ENCODE assay signal across 11 cellular contexts in genomic region chr7:5696346-5697100, GRCh38.
DNase-seq lines count a peak whose midpoint lies in the region; ATAC-seq and TF ChIP-seq lines count a peak whose summit lies in the region.
"Had no signal": no experiment of that assay in that cellular context is flagged by ENCODE, and none has a peak within 500 bp of the region (broad histone marks: within the 10 kb centered on the region; RNA-seq: fewer than 3 reads in every experiment).

No MANE protein-coding gene starts in this region.

- no peak for TF ChIP-seq POLR2A in sigmoid colon (IDR thresholded peaks at IDR 0.05)

- 79 to 88% methylated on average over 17 of the region's 17 CpGs for WGBS in sigmoid colon, 2 donors

- H3K4me1 Mint-ChIP-seq in CD4-positive, alpha-beta memory T cell: peaks cover 78 to 99% (median 90%) of the 10 kb centered on the region in 4 donors
- peaks cover 99 to 100% (median 100%) of the 10 kb centered on the region in 3 donors for H3K4me1 Mint-ChIP-seq in T-cell
- peaks cover 88% of the 10 kb centered on the region for H3K4me1 Mint-ChIP-seq in glutamatergic neuron (ENCODE audit: low read depth, unreplicated experiment)

- intact Hi-C loops in CD4-positive, alpha-beta memory T cell (cut with micrococcal nuclease): no loop called here
- intact Hi-C loops in sigmoid colon (cut with DNase I): loop anchor here (10.0 kb wide), 1 partner anchor 342 kb away; no protein-coding TSS in a partner anchor

- H3K27ac ChIP-seq in CD4-positive, alpha-beta memory T cell (ENCODE audit: low read depth, low read length): no peak overlapping the region
- peak overlapping the region; percentile 93 to 99 (median 94) for H3K27ac ChIP-seq in sigmoid colon
- H3K27ac ChIP-seq: SK-N-MC had no signal

- H3K9me3 ChIP-seq in CD4-positive, alpha-beta memory T cell (ENCODE audit: control insufficient read depth in 1 of 2, low read length in 2 of 2): no peaks in the 10 kb centered on the region
- no peaks in the 10 kb centered on the region for H3K9me3 ChIP-seq in sigmoid colon

- H3K36me3 ChIP-seq in CD4-positive, alpha-beta memory T cell (ENCODE audit: insufficient read depth, low read length): no peaks in the 10 kb centered on the region
- H3K36me3 ChIP-seq in sigmoid colon: peaks cover 0 to 5% (median 2%) of the 10 kb centered on the region in 4 donors

- no peak for TF ChIP-seq CTCF in glutamatergic neuron (IDR thresholded peaks at IDR 0.05; ENCODE audit: partially characterized antibody, unreplicated experiment)
- no peak for TF ChIP-seq CTCF in sigmoid colon (IDR thresholded peaks at IDR 0.05)

- TF ChIP-seq EP300 in sigmoid colon (IDR thresholded peaks at IDR 0.05): no peak

- H3K27me3 Mint-ChIP-seq in CD4-positive, alpha-beta memory T cell: no peaks in the 10 kb centered on the region
- H3K27me3 Mint-ChIP-seq in T-cell: no peaks in the 10 kb centered on the region
- H3K27me3 Mint-ChIP-seq in glutamatergic neuron (ENCODE audit: unreplicated experiment): peaks cover 2% of the 10 kb centered on the region

- no peak for DNase-seq in CD4-positive, alpha-beta memory T cell
- DNase-seq in T-cell (no peak), glutamatergic neuron (no peak), sigmoid colon (peak; percentile 82)
- no peak for DNase-seq in stimulated activated CD8-positive, alpha-beta memory T cell treated with anti-CD3 and anti-CD28 coated beads, Interleukin-4, amount 100 ng/mL, for 48 hours
- DNase-seq: DMS79, NCI-H187 treated with DMSO at 0.1 percent for 48 hours had no signal

- peaks cover 100% of the 10 kb centered on the region for H3K4me1 ChIP-seq in CD4-positive, alpha-beta memory T cell (ENCODE audit: insufficient read depth, low read length)
- H3K4me1 ChIP-seq in sigmoid colon: peaks cover 0 to 100% (median 94%) of the 10 kb centered on the region in 4 donors

- H3K27ac Mint-ChIP-seq in CD4-positive, alpha-beta memory T cell: peak overlapping the region; percentile 24 to 98 (median 85)
- peak overlapping the region; percentile 81 to 89 for H3K27ac Mint-ChIP-seq in T-cell
- H3K27ac Mint-ChIP-seq in glutamatergic neuron (ENCODE audit: unreplicated experiment): peak overlapping the region; percentile 74

- POLR2A ChIA-PET in CD4-positive, alpha-beta memory T cell (lab: Charles Lee; ENCODE audit: partially characterized antibody): interaction anchor here (1.0 to 8.7 kb wide), 3 partner anchors 10 to 202 kb away, joined by 3 to 66 read pairs (median 12); no protein-coding TSS in a partner anchor
- POLR2A ChIA-PET in T-cell (lab: Charles Lee): interaction anchor here in 1 of 2 donors (0.6 kb wide), 1 partner anchor 161 kb away, joined by 3 read pairs; no protein-coding TSS in a partner anchor

- H3K9me3 Mint-ChIP-seq in CD4-positive, alpha-beta memory T cell: no peaks in the 10 kb centered on the region
- H3K9me3 Mint-ChIP-seq in T-cell: no peaks in the 10 kb centered on the region
- H3K9me3 Mint-ChIP-seq in glutamatergic neuron (ENCODE audit: unreplicated experiment): peaks cover 3% of the 10 kb centered on the region

- peak overlapping the region in 6 of 8 donors; percentile 10 to 47 (median 32) for H3K4me3 Mint-ChIP-seq in CD4-positive, alpha-beta memory T cell
- peak overlapping the region in 1 of 3 donors; percentile 85 for H3K4me3 Mint-ChIP-seq in T-cell
- peak overlapping the region; percentile 59 for H3K4me3 Mint-ChIP-seq in glutamatergic neuron (ENCODE audit: unreplicated experiment)

- H3K4me3 ChIP-seq in CD4-positive, alpha-beta memory T cell (ENCODE audit: low read length in 2 of 2): peak overlapping the region in 1 of 2 donors; percentile 51
- H3K4me3 ChIP-seq in sigmoid colon: peak overlapping the region in 2 of 4 donors; percentile 47 to 60
- H3K4me3 ChIP-seq: SK-N-MC had no signal

- H3K36me3 Mint-ChIP-seq in CD4-positive, alpha-beta memory T cell: peaks cover 10 to 26% of the 10 kb centered on the region in 2 donors
- peaks cover 10% of the 10 kb centered on the region for H3K36me3 Mint-ChIP-seq in T-cell
- no peaks in the 10 kb centered on the region for H3K36me3 Mint-ChIP-seq in glutamatergic neuron (ENCODE audit: unreplicated experiment)

- ATAC-seq in T-cell (replicated peaks in 1 of 4) (no peak), GM18511 (IDR thresholded peaks at IDR 0.05; ENCODE audit: unreplicated experiment) (no peak), HG03135 (IDR thresholded peaks at IDR 0.05; ENCODE audit: unreplicated experiment) (no peak), GM21737 (IDR thresholded peaks at IDR 0.05; ENCODE audit: unreplicated experiment) (no peak)

- no peaks in the 10 kb centered on the region for H3K27me3 ChIP-seq in CD4-positive, alpha-beta memory T cell (ENCODE audit: insufficient read depth, low read length)
- H3K27me3 ChIP-seq in sigmoid colon: no peaks in the 10 kb centered on the region

- CTCF ChIA-PET in CD4-positive, alpha-beta memory T cell (lab: Charles Lee; ENCODE audit: partially characterized antibody): interaction anchor here (2.0 to 4.6 kb wide), 3 partner anchors 15 to 202 kb away, joined by 5 to 25 read pairs (median 19); no protein-coding TSS in a partner anchor
- CTCF ChIA-PET in T-cell (lab: Charles Lee): no interaction called here
